Comparison of ENCODE assay signal across 20 cellular contexts in genomic region chr2:108074945-108075344, GRCh38.
DNase-seq lines count a peak whose midpoint lies in the region; ATAC-seq and TF ChIP-seq lines count a peak whose summit lies in the region.
"Had no signal": no experiment of that assay in that cellular context is flagged by ENCODE, and none has a peak within 500 bp of the region (broad histone marks: within the 10 kb centered on the region; RNA-seq: fewer than 3 reads in every experiment).

No MANE protein-coding gene starts in this region.

- no peak overlapping the region for H4K5ac ChIP-seq in H9 (ENCODE audit: insufficient read length, low read depth, low read length)

- H3K18ac ChIP-seq in H9 (ENCODE audit: insufficient read length, low read depth, low read length): no peak overlapping the region

- no peak overlapping the region for H2BK15ac ChIP-seq in H9 (ENCODE audit: low read depth, low read length)

- H3K9me3 ChIP-seq in H9 (ENCODE audit: control insufficient read depth, low read depth, low read length) (no peaks in the 10 kb centered on the region), PC-3 (ENCODE audit: low read length) (no peaks in the 10 kb centered on the region)
- H3K9me3 ChIP-seq: Caco-2, SJCRH30 had no signal

- no peak overlapping the region for H3K4ac ChIP-seq in H9 (ENCODE audit: low read depth, low read length)

- H3T11ph ChIP-seq in H9 (ENCODE audit: low read length): no peak overlapping the region

- H3K14ac ChIP-seq in H9 (ENCODE audit: insufficient read depth, low read length): no peak overlapping the region

- H3K36me3 Mint-ChIP-seq in H9 (ENCODE audit: insufficient read depth in 1 of 3, low read depth in 3 of 3) (peaks cover 0 to 2% (median 0%) of the 10 kb centered on the region in 3 experiments; a peak in 1 of 7 replicates), glutamatergic neuron (ENCODE audit: unreplicated experiment) (no peaks in the 10 kb centered on the region), nephron progenitor cell (ENCODE audit: low read depth) (no peaks in the 10 kb centered on the region)
- H3K36me3 Mint-ChIP-seq: CD4-positive, CD25-positive, alpha-beta regulatory T cell had no signal

- BruUV-seq in PC-3 (replicated peaks; lab: Mats Ljungman, UMichigan): no TSS peak

- H3K9ac ChIP-seq in H9 (ENCODE audit: extremely low read depth, insufficient read length, low read length) (no peak overlapping the region), PC-3 (ENCODE audit: low read length) (no peak overlapping the region)

- H4K8ac ChIP-seq in H9 (replicated peaks; ENCODE audit: insufficient read length, low read depth, low read length): no peak overlapping the region

- H2AK5ac ChIP-seq in H9 (ENCODE audit: insufficient read length, low read length): no peak overlapping the region

- H2BK20ac ChIP-seq in H9 (ENCODE audit: low read depth, low read length, poor library complexity, severe bottlenecking): no peak overlapping the region

- H3K79me2 ChIP-seq in H9 (ENCODE audit: insufficient read depth, low read length) (no peaks in the 10 kb centered on the region), PC-3 (ENCODE audit: low read length) (no peaks in the 10 kb centered on the region)

- H3K27ac ChIP-seq in H9 (ENCODE audit: insufficient read length, low read depth, low read length): no peak overlapping the region
- H3K27ac ChIP-seq in PC-3 (ENCODE audit: low read length): no peak overlapping the region
- H3K27ac ChIP-seq: PC-9, SJCRH30 had no signal

- H2BK120ac ChIP-seq in H9 (ENCODE audit: low read depth, low read length, poor library complexity, severe bottlenecking): no peak overlapping the region

- CTCF ChIA-PET in PC-3 (lab: Charles Lee): no interaction called here

- no peak overlapping the region for H3K4me3 ChIP-seq in PC-3 (ENCODE audit: low read length)
- H3K4me3 ChIP-seq: PC-9, SJCRH30 had no signal

- POLR2A ChIA-PET in PC-3 (lab: Charles Lee; ENCODE audit: unreplicated experiment): no interaction called here

- no peak overlapping the region for H3K4me2 ChIP-seq in H9 (ENCODE audit: insufficient read depth, insufficient read length, low read length)
- H3K4me2 ChIP-seq in PC-3 (ENCODE audit: low read length): no peak overlapping the region
- H3K4me2 ChIP-seq: PC-9 had no signal

- H4K91ac ChIP-seq in H9 (ENCODE audit: insufficient read length, low read depth, low read length): no peak overlapping the region

- H3K9me3 Mint-ChIP-seq in H9: no peaks in the 10 kb centered on the region; a peak in 1 of 5 replicates
- H3K9me3 Mint-ChIP-seq in glutamatergic neuron (ENCODE audit: unreplicated experiment): peaks cover 5% of the 10 kb centered on the region
- H3K9me3 Mint-ChIP-seq in nephron progenitor cell: no peaks in the 10 kb centered on the region

- intact Hi-C loops in PC-3 (cut with micrococcal nuclease): no loop called here

- no peaks in the 10 kb centered on the region for H3K9me2 ChIP-seq in PC-3 (replicated peaks; ENCODE audit: low read length)

- H3K56ac ChIP-seq in H9 (ENCODE audit: insufficient read length, low read depth, low read length): no peak overlapping the region

- H3K4me1 Mint-ChIP-seq in H9 (peaks cover 22 to 25% of the 10 kb centered on the region in 2 experiments), glutamatergic neuron (ENCODE audit: low read depth, unreplicated experiment) (peaks cover 43% of the 10 kb centered on the region), nephron progenitor cell (no peaks in the 10 kb centered on the region)
- H3K4me1 Mint-ChIP-seq: B cell; CD4-positive, CD25-positive, alpha-beta regulatory T cell had no signal

- TF ChIP-seq CTCF in H9 (conservative IDR thresholded peaks at IDR 0.05) (no peak), glutamatergic neuron (IDR thresholded peaks at IDR 0.05; ENCODE audit: partially characterized antibody, unreplicated experiment) (no peak), nephron progenitor cell (IDR thresholded peaks at IDR 0.05) (no peak), PC-3 (conservative IDR thresholded peaks at IDR 0.05; ENCODE audit: low read depth, low read length) (no peak)

- no peak overlapping the region for H3K27ac Mint-ChIP-seq in H9
- H3K27ac Mint-ChIP-seq in glutamatergic neuron (ENCODE audit: unreplicated experiment): peak overlapping the region; percentile 85
- H3K27ac Mint-ChIP-seq in nephron progenitor cell: peak overlapping the region; percentile 30
- H3K27ac Mint-ChIP-seq: B cell; CD4-positive, CD25-positive, alpha-beta regulatory T cell had no signal

- no peak overlapping the region for H2BK12ac ChIP-seq in H9 (ENCODE audit: insufficient read length, low read depth, low read length)

- no peaks in the 10 kb centered on the region for H4K20me1 ChIP-seq in H9 (ENCODE audit: control insufficient read depth, insufficient read depth, insufficient read length)
- no peaks in the 10 kb centered on the region for H4K20me1 ChIP-seq in PC-3 (ENCODE audit: low read length)

- H3K4me3 Mint-ChIP-seq in H9 (no peak overlapping the region), glutamatergic neuron (ENCODE audit: unreplicated experiment) (no peak overlapping the region), nephron progenitor cell (no peak overlapping the region)
- H3K4me3 Mint-ChIP-seq: B cell; CD4-positive, CD25-positive, alpha-beta regulatory T cell had no signal

- H3K36me3 ChIP-seq in PC-3 (ENCODE audit: low read depth, low read length): no peaks in the 10 kb centered on the region
- H3K36me3 ChIP-seq: SJCRH30 had no signal

- H2BK5ac ChIP-seq in H9 (ENCODE audit: insufficient read length, low read length): no peak overlapping the region

- ATAC-seq in SK-N-SH treated with all-trans-retinoic acid at 6 μM for 48 hours (no peak), PC-3 (no peak)

- H3K27me3 ChIP-seq in H9 (ENCODE audit: insufficient read depth, low read length) (no peaks in the 10 kb centered on the region), PC-3 (ENCODE audit: low read length) (peaks cover 69% of the 10 kb centered on the region)

- no peak overlapping the region for H3K23ac ChIP-seq in H9 (ENCODE audit: insufficient read length, low read depth, low read length)

- H2AFZ ChIP-seq in H9 (ENCODE audit: low read length) (no peak overlapping the region), PC-3 (ENCODE audit: low read length) (no peak overlapping the region)
- H2AFZ ChIP-seq: PC-9 had no signal

- H3K79me1 ChIP-seq in H9 (ENCODE audit: insufficient read depth, low read depth, low read length, poor library complexity, severe bottlenecking): no peaks in the 10 kb centered on the region

- H3K27me3 Mint-ChIP-seq in H9 (ENCODE audit: low read depth): no peaks in the 10 kb centered on the region; the same call in 1 of the 2 replicates
- peaks cover 5% of the 10 kb centered on the region for H3K27me3 Mint-ChIP-seq in glutamatergic neuron (ENCODE audit: unreplicated experiment)
- H3K27me3 Mint-ChIP-seq in nephron progenitor cell (ENCODE audit: low read depth, poor library complexity): no peaks in the 10 kb centered on the region
- H3K27me3 Mint-ChIP-seq: B cell; CD4-positive, CD25-positive, alpha-beta regulatory T cell had no signal

- peaks cover 2% of the 10 kb centered on the region; the same call in 1 of the 2 replicates for H3K4me1 ChIP-seq in H9 (ENCODE audit: insufficient read depth, low read length)
- no peaks in the 10 kb centered on the region for H3K4me1 ChIP-seq in PC-3 (ENCODE audit: insufficient read depth, low read length)
- H3K4me1 ChIP-seq: Caco-2, SJCRH30 had no signal

- no peaks in the 10 kb centered on the region for H3F3A ChIP-seq in PC-3 (ENCODE audit: low read length, unreplicated experiment)

- DNase-seq in H9 (peak; percentile 41), NCI-H345 treated with DMSO at 0.1 percent for 48 hours (lab: John Stamatoyannopoulos, UW; ENCODE audit: unreplicated experiment) (peak; percentile 80), glutamatergic neuron (no peak), nephron progenitor cell (no peak), NCI-H2227 (lab: John Stamatoyannopoulos, UW; ENCODE audit: unreplicated experiment) (no peak), PC-3 (no peak)
- DNase-seq: Caco-2; CD4-positive, CD25-positive, alpha-beta regulatory T cell; DMS53; HCEC 1CT; KBM-7; NCI-H1436 treated with DMSO at 0.1 percent for 48 hours; NCI-H2029 treated with DMSO at 0.1 percent for 48 hours; NCI-H226; NCI-H748 treated with DMSO at 0.1 percent for 48 hours; PC-9; SJCRH30; SW 1271 had no signal

- WGBS in H9 (ENCODE audit: extremely low coverage, insufficient read length, low lambda C conversion rate): no CpG with 5 or more reads among the region's 5 CpGs

- H3K23me2 ChIP-seq in H9 (ENCODE audit: insufficient read length, low read depth, low read length, poor library complexity, severe bottlenecking): no peaks in the 10 kb centered on the region

TF ChIP-seq in SK-N-SH treated with all-trans-retinoic acid at 6 μM for 48 hours, 23 proteins besides CTCF, POLR2A, EP300 and RAD21:
- no peak for TF ChIP-seq ZNF565 (CRISPR knock-in tag; conservative IDR thresholded peaks at IDR 0.05; ENCODE audit: low read depth)
- TF ChIP-seq ZFP3 (CRISPR knock-in tag; IDR thresholded peaks at IDR 0.05): no peak
- TF ChIP-seq TCF4 (CRISPR knock-in tag; IDR thresholded peaks at IDR 0.05; ENCODE audit: borderline replicate concordance): no peak
- TF ChIP-seq ZC3H10 (CRISPR knock-in tag; IDR thresholded peaks at IDR 0.05): no peak
- no peak for TF ChIP-seq PATZ1 (CRISPR knock-in tag; IDR thresholded peaks at IDR 0.05; ENCODE audit: borderline replicate concordance)

Comparison
In these comparisons a context has a peak if more than half of its experiments do, and no peak if none do; other contexts are left out.
1. DNase-seq: peak in H9 (single experiment) and NCI-H345 treated with DMSO at 0.1 percent for 48 hours (single experiment); none in glutamatergic neuron (single experiment), nephron progenitor cell (single experiment), NCI-H2227 (single experiment) and PC-3 (single experiment).
2. H3K27ac Mint-ChIP-seq: peak in glutamatergic neuron (single experiment) and nephron progenitor cell (single experiment); none in H9 (0 of 3).